ENCODE assay signal across 21 cellular contexts in the genomic region with DNA sequence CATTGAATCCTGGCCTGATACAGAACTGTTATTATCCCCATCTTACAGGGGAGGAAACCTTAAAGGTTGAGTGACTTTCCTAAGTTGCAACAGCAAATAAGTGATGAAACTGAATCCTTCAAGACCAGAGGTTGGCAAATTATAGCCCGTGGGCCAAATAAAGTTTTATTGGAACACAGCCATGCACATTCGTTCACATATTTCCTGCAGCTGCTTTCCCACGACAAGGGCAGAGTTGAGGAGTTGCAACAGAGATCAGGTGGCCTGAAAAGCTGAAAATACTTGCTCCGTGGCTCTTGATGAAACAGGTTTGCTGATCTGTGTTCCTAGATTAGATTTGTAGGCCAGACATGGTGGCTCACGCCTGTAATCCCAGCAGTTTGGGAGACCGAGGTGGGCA.
"Had no signal": no experiment of that assay in that cellular context is flagged by ENCODE, and none has a peak within 500 bp of the region (broad histone marks: within the 10 kb centered on the region; RNA-seq: fewer than 3 reads in every experiment).

No MANE protein-coding gene starts in this region.

- ATAC-seq: SK-N-SH treated with all-trans-retinoic acid at 6 μM for 48 hours had no signal

- H3K27ac Mint-ChIP-seq: IgD-negative memory B cell had no signal

- H3K4me3 Mint-ChIP-seq: IgD-negative memory B cell had no signal

- H3K4me3 ChIP-seq: MG63, SJCRH30 had no signal

- H3K4me1 Mint-ChIP-seq: IgD-negative memory B cell had no signal

- DNase-seq: Karpas-422, KG1, MG63, NCI-H1048, NCI-H1105, NCI-H1417, NCI-H1436 treated with DMSO at 0.1 percent for 48 hours, NCI-H1694, NCI-H187 treated with DMSO at 0.1 percent for 48 hours, NCI-H2029 treated with DMSO at 0.1 percent for 48 hours, NCI-H2171 treated with DMSO at 0.1 percent for 48 hours, NCI-H345, NCI-H524, NCI-H526 treated with DMSO at 0.1 percent for 48 hours, NCI-H774, Right ventricle myocardium superior, RPMI8226, SJCRH30, T-helper 1 cell had no signal
